19 cellular contexts compared by ENCODE assay signal in genomic region chr5:112642885-112643284, GRCh38.
DNase-seq lines count a peak whose midpoint lies in the region; ATAC-seq, FAIRE-seq and TF ChIP-seq lines count a peak whose summit lies in the region.
"Had no signal": no experiment of that assay in that cellular context is flagged by ENCODE, and none has a peak within 500 bp of the region (broad histone marks: within the 10 kb centered on the region; RNA-seq: fewer than 3 reads in every experiment).

No MANE protein-coding gene starts in this region.

- TF ChIP-seq CTCF in HFFc6 (IDR thresholded peaks at IDR 0.05) (no peak), fibroblast of pulmonary artery (IDR thresholded peaks at IDR 0.05; ENCODE audit: low read length, missing control alignments) (no peak), upper lobe of right lung (IDR thresholded peaks at IDR 0.05) (no peak)

- no peak overlapping the region for H3K56ac ChIP-seq in mesendoderm (ENCODE audit: low read length)

- H3K36me3 Mint-ChIP-seq in HFFc6 (ENCODE audit: low read depth), result no peaks in the 10 kb centered on the region
- H3K36me3 Mint-ChIP-seq: CD4-positive, CD25-positive, alpha-beta regulatory T cell had no signal

- no peak overlapping the region for H3K4me3 Mint-ChIP-seq in HFFc6
- H3K4me3 Mint-ChIP-seq: CD4-positive, CD25-positive, alpha-beta regulatory T cell; H9 had no signal

- H3K4ac ChIP-seq in mesendoderm (ENCODE audit: low read depth, low read length), result no peak overlapping the region

- H3K9me3 ChIP-seq in upper lobe of right lung, result no peaks in the 10 kb centered on the region
- H3K9me3 ChIP-seq: BE2C, MG63 had no signal

- no peaks in the 10 kb centered on the region for H3K4me1 ChIP-seq in mesendoderm (ENCODE audit: control insufficient read depth, low read depth, low read length)
- no peaks in the 10 kb centered on the region for H3K4me1 ChIP-seq in upper lobe of right lung
- H3K4me1 ChIP-seq: BE2C had no signal

- intact Hi-C loops in upper lobe of right lung (cut with DNase I), result no loop called here

- H2BK120ac ChIP-seq in mesendoderm (ENCODE audit: low read depth, low read length), result no peak overlapping the region

- no peak for TF ChIP-seq POLR2A in H54 (IDR thresholded peaks at IDR 0.05; ENCODE audit: low read depth, low read length)

- DNase-seq in EH (ENCODE audit: low read depth) (peak; percentile 51), HFFc6 (peak; percentile 15), fibroblast of pulmonary artery (ENCODE audit: low read depth) (peak; percentile 14), mesendoderm (peak; percentile 24), upper lobe of right lung (no peak), 8988T (no peak), H54 (ENCODE audit: insufficient read length, low spot score) (no peak)
- DNase-seq in activated effector memory CD4-positive, alpha-beta T cell treated with anti-CD3 and anti-CD28 coated beads, Interleukin-2, amount 50 U/mL, for 16 hours, result no peak
- DNase-seq: BE2C; CD4-positive, CD25-positive, alpha-beta regulatory T cell; H9; MG63; NCI-H1417; NCI-H1694 treated with DMSO at 0.1 percent for 48 hours; NCI-H446 treated with DMSO at 0.1 percent for 48 hours; NCI-H526 treated with DMSO at 0.1 percent for 48 hours; OCI-M1; SHP77 had no signal

- ATAC-seq in upper lobe of right lung, result no peak

- H3K4me1 Mint-ChIP-seq in HFFc6 (ENCODE audit: low read depth), result peaks cover 15% of the 10 kb centered on the region

- H3K79me1 ChIP-seq in mesendoderm (ENCODE audit: low read length), result no peaks in the 10 kb centered on the region

- H3K27ac Mint-ChIP-seq in HFFc6, result no peak overlapping the region
- H3K27ac Mint-ChIP-seq: CD4-positive, CD25-positive, alpha-beta regulatory T cell; H9 had no signal

- no peak overlapping the region for H4K5ac ChIP-seq in mesendoderm (ENCODE audit: low read length)

- H3K27ac ChIP-seq in mesendoderm (ENCODE audit: low read depth, low read length), result no peak overlapping the region
- H3K27ac ChIP-seq in upper lobe of right lung, result no peak overlapping the region

- no peak overlapping the region for H3K23ac ChIP-seq in mesendoderm (ENCODE audit: low read length)

- H2AK5ac ChIP-seq in mesendoderm (ENCODE audit: low read length), result no peak overlapping the region

- H3K9me3 Mint-ChIP-seq in HFFc6, result no peaks in the 10 kb centered on the region
- H3K9me3 Mint-ChIP-seq: CD4-positive, CD25-positive, alpha-beta regulatory T cell; H9 had no signal

- H2BK5ac ChIP-seq in mesendoderm (ENCODE audit: low read length), result no peak overlapping the region

- H3K79me2 ChIP-seq in mesendoderm (ENCODE audit: control insufficient read depth, insufficient read depth, low read length), result no peaks in the 10 kb centered on the region

- no peak for FAIRE-seq in H54 (lab: Jason Lieb, UNC)
- FAIRE-seq: RCC 7860 had no signal

- no peak overlapping the region for H2BK15ac ChIP-seq in mesendoderm (replicated peaks; ENCODE audit: low read depth)

- no peak overlapping the region for H4K8ac ChIP-seq in mesendoderm (ENCODE audit: low read depth, low read length)

- H3K27me3 ChIP-seq in mesendoderm (ENCODE audit: insufficient read depth, low read length, poor library complexity), result no peaks in the 10 kb centered on the region
- no peaks in the 10 kb centered on the region for H3K27me3 ChIP-seq in upper lobe of right lung
- H3K27me3 ChIP-seq: BE2C, MG63 had no signal

- H3K27me3 Mint-ChIP-seq in HFFc6 (ENCODE audit: insufficient read depth), result peaks cover 5% of the 10 kb centered on the region

- H3K4me3 ChIP-seq in fibroblast of pulmonary artery (replicated peaks; ENCODE audit: low read depth, low read length) (no peak overlapping the region), mesendoderm (ENCODE audit: low read length) (no peak overlapping the region), upper lobe of right lung (no peak overlapping the region)
- H3K4me3 ChIP-seq: MG63 had no signal

- H3K36me3 ChIP-seq in mesendoderm (ENCODE audit: control insufficient read depth, insufficient read depth, low read length), result no peaks in the 10 kb centered on the region
- no peaks in the 10 kb centered on the region for H3K36me3 ChIP-seq in upper lobe of right lung
- H3K36me3 ChIP-seq: BE2C, MG63 had no signal

- no peak overlapping the region for H3K18ac ChIP-seq in mesendoderm (ENCODE audit: low read length)

- H3K9ac ChIP-seq in mesendoderm (ENCODE audit: low read length), result no peak overlapping the region

- no peak overlapping the region for H3K4me2 ChIP-seq in mesendoderm (ENCODE audit: low read length)

Comparison
In these comparisons a context has a peak if more than half of its experiments do, and no peak if none do; other contexts are left out.
1. DNase-seq: peak in EH (single experiment), HFFc6 (single experiment), fibroblast of pulmonary artery (single experiment) and mesendoderm (single experiment); none in upper lobe of right lung (single experiment), activated effector memory CD4-positive, alpha-beta T cell treated with anti-CD3 and anti-CD28 coated beads, Interleukin-2, amount 50 U/mL, for 16 hours (single experiment), 8988T (single experiment) and H54 (single experiment).